Comparison of ENCODE assay signal across 18 cellular contexts in the genomic region with DNA sequence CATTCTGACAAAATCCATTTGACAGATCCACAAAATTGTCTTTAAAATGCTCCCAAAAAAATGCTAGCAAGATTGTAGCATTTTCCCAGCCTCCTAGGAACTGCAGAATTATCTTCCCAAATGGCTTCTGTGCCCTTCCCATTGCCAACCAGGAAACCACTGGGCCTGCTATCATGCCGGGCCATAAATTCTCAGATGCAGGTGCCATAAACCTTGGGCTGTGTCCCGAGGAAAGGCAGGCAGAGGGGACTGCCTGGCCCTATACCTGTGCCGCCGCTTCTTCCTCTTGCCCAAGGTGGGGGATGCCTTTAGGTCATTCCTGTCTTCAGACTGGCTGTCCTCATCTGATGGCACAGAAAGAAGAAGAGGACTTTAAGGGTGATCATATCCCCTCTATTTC. TPM values are rescaled to one million over a fixed set of nuclear protein-coding genes. Genes with fewer than 3 reads are reported as not detected.
"Had no signal": no experiment of that assay in that cellular context is flagged by ENCODE, and none has a peak within 500 bp of the region (broad histone marks: within the 10 kb centered on the region; RNA-seq: fewer than 3 reads in every experiment).

No MANE protein-coding gene starts in this region.

- FAIRE-seq: endothelial cell of umbilical vein, kidney, urothelium cell line had no signal

- H3K4me1 ChIP-seq: foreskin keratinocyte had no signal

- H3K9me3 ChIP-seq: psoas muscle, testis had no signal

- H3K4me3 ChIP-seq: psoas muscle, testis had no signal

- DNase-seq: dermis blood vessel endothelial cell; effector CD4-positive, alpha-beta T cell; endodermal cell; erythroblast; foreskin keratinocyte; immature natural killer cell; kidney; mesendoderm; naive thymus-derived CD4-positive, alpha-beta T cell; nephron progenitor cell; stimulated activated CD4-positive, alpha-beta T cell treated with anti-CD3 and anti-CD28 coated beads, Interleukin-4, amount 100 ng/mL, for 1 hour; stimulated activated naive CD8-positive, alpha-beta T cell treated with anti-CD3 and anti-CD28 coated beads, Interleukin-15, Interleukin-2, amounts not matched to agents 100 U/mL and 50 U/mL, for 24 hours; testis; trophoblast cell had no signal

- ATAC-seq: foreskin keratinocyte; naive thymus-derived CD4-positive, alpha-beta T cell; psoas muscle; stimulated activated effector memory CD8-positive, alpha-beta T cell treated with anti-CD3 and anti-CD28 coated beads, Interleukin-12 subunit alpha, Interleukin-12 subunit beta, amount 100 ng/mL, for 72 hours; stimulated activated naive CD8-positive, alpha-beta T cell treated with anti-CD3 and anti-CD28 coated beads, Interleukin-15, Interleukin-2, amounts not matched to agents 100 U/mL and 50 U/mL, for 24 hours had no signal

- H3K27me3 ChIP-seq: testis had no signal

- H3K27ac ChIP-seq: foreskin keratinocyte, psoas muscle, testis had no signal

RNA-seq across cellular contexts. Expression of a gene that starts 2.8 kb away (rescaled TPM):
- polyA plus RNA-seq: endothelial cell of umbilical vein; foreskin keratinocyte; immature natural killer cell; naive thymus-derived CD4-positive, alpha-beta T cell had no signal
